Comparison of ENCODE assay signal across 10 cellular contexts in the genomic region with DNA sequence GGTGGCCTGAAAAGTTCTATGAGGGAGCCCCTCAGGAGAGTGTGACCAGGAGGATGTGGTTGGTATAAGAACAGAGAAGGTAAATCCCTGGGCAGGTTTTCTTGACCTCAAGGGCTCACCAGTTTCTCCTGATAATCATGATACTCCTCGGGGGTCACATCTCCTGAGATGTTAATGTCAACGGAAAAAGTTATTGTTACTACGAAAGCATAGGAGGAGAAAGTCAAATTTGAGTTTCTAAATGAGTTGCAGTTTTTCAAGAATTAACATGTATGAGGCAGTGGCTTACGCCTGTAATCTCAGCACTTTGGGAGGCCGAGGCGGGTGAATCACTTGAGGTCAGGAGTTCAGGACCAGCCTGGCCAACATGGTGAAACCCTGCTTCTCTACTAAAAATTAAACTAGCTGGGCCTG. TPM values are rescaled to one million over a fixed set of nuclear protein-coding genes. Genes with fewer than 3 reads are reported as not detected.
DNase-seq lines count a peak whose midpoint lies in the region; ATAC-seq, FAIRE-seq and TF ChIP-seq lines count a peak whose summit lies in the region.
"Had no signal": no experiment of that assay in that cellular context is flagged by ENCODE, and none has a peak within 500 bp of the region (broad histone marks: within the 10 kb centered on the region; RNA-seq: fewer than 3 reads in every experiment).

No MANE protein-coding gene starts in this region.

- peaks cover 3% of the 10 kb centered on the region for H3K79me2 ChIP-seq in OCI-LY3 (ENCODE audit: low read length)

- H4K20me1 ChIP-seq in OCI-LY3 (ENCODE audit: insufficient read depth, low read length) = peaks cover 26% of the 10 kb centered on the region

- no peak overlapping the region for H3K9ac ChIP-seq in OCI-LY3 (ENCODE audit: low read length)

- no peak overlapping the region for H3K27ac ChIP-seq in OCI-LY3 (ENCODE audit: low read length)

- H3K9me3 Mint-ChIP-seq in memory B cell = no peaks in the 10 kb centered on the region
- H3K9me3 Mint-ChIP-seq: endodermal cell had no signal

- no peak overlapping the region for H2AFZ ChIP-seq in OCI-LY3 (ENCODE audit: low read depth, low read length)

- H3K27ac Mint-ChIP-seq in memory B cell = peak overlapping the region; percentile 74
- H3K27ac Mint-ChIP-seq: endodermal cell had no signal

- H3K4me1 Mint-ChIP-seq in memory B cell = peaks cover 9% of the 10 kb centered on the region

- H3K4me3 ChIP-seq in OCI-LY3 (ENCODE audit: low read length) = peak overlapping the region; percentile 10; the same call in 1 of the 2 replicates

- peak overlapping the region; percentile 40 for H3K4me2 ChIP-seq in OCI-LY3 (ENCODE audit: low read length)

- H3K36me3 ChIP-seq in OCI-LY3 (replicated peaks; ENCODE audit: low read depth, low read length) = peaks cover 26% of the 10 kb centered on the region

- DNase-seq in GM18507 (ENCODE audit: extremely low spot score, insufficient read length, low read depth) (no peak), memory B cell (ENCODE audit: low spot score in 2 of 2) (no peak), H4 (ENCODE audit: low spot score) (no peak), NCI-H524 (lab: John Stamatoyannopoulos, UW) (no peak), amygdala (lab: John Stamatoyannopoulos, UW) (no peak), DMS153 treated with DMSO at 0.1 percent for 48 hours (lab: John Stamatoyannopoulos, UW; ENCODE audit: unreplicated experiment) (no peak)
- DNase-seq: endodermal cell, NCI-H1930 had no signal

- no peaks in the 10 kb centered on the region for H3K9me3 ChIP-seq in OCI-LY3 (ENCODE audit: insufficient read depth, low read length)

- H3K4me3 Mint-ChIP-seq in memory B cell = peak overlapping the region; percentile 14
- H3K4me3 Mint-ChIP-seq: endodermal cell had no signal

- peaks cover 7% of the 10 kb centered on the region for H3K27me3 ChIP-seq in OCI-LY3 (ENCODE audit: low read depth, low read length)

- no peaks in the 10 kb centered on the region for H3K27me3 Mint-ChIP-seq in memory B cell

- H3K4me1 ChIP-seq in OCI-LY3 (ENCODE audit: low read length) = peaks cover 32% of the 10 kb centered on the region

- TF ChIP-seq CTCF in OCI-LY3 (IDR thresholded peaks at IDR 0.05; ENCODE audit: low read depth, low read length) = no peak

- ATAC-seq in GM19463 (IDR thresholded peaks at IDR 0.05; ENCODE audit: unreplicated experiment) = peak; percentile 69
- no peak for ATAC-seq in memory B cell (ENCODE audit: low read depth)

- FAIRE-seq in GM18507 (lab: Jason Lieb, UNC) = peak; percentile 72

- peaks cover 12% of the 10 kb centered on the region for H3K36me3 Mint-ChIP-seq in memory B cell

RNA-seq across cellular contexts. Expression of a gene that starts 23.4 kb away (rescaled TPM):
- total RNA-seq in H4 (2014; rRNA removed; shearing (Covaris generic)) = 9.5 and 12.0 TPM in 2 replicates

RNA-seq across cellular contexts. Expression of a gene that starts 23.6 kb away (rescaled TPM):
- 85.0 and 114 TPM in 2 replicates for total RNA-seq in H4 (2014; rRNA removed; shearing (Covaris generic))
